Comparison of ENCODE assay signal across 1 cellular context in genomic region chr17:79009397-79010303, GRCh38.
A peak's percentile ranks its signal among the peaks of the same experiment; 100 is the strongest.
TF ChIP-seq lines count a peak whose summit lies in the region.

Gene CANT1, minus strand, starts transcription at chr17:79009764. Its CDS starts 12,142 bp downstream, at chr17:78997622.

TF ChIP-seq in K562, 482 proteins besides CTCF, POLR2A, EP300 and RAD21 (continued from another document):
- TF ChIP-seq, protein P1, sequence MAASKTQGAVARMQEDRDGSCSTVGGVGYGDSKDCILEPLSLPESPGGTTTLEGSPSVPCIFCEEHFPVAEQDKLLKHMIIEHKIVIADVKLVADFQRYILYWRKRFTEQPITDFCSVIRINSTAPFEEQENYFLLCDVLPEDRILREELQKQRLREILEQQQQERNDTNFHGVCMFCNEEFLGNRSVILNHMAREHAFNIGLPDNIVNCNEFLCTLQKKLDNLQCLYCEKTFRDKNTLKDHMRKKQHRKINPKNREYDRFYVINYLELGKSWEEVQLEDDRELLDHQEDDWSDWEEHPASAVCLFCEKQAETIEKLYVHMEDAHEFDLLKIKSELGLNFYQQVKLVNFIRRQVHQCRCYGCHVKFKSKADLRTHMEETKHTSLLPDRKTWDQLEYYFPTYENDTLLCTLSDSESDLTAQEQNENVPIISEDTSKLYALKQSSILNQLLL (CRISPR knock-in tag; IDR thresholded peaks at IDR 0.05; ENCODE audit: borderline replicate concordance) = no peak
- TF ChIP-seq ELK3 (CRISPR knock-in tag; IDR thresholded peaks at IDR 0.05) (no peak), BHLHE40 (IDR thresholded peaks at IDR 0.05; ENCODE audit: low read length) (no peak), CREB5 (CRISPR knock-in tag; IDR thresholded peaks at IDR 0.05) (no peak), NKRF (IDR thresholded peaks at IDR 0.05; ENCODE audit: borderline replicate concordance) (no peak), ZEB2 (IDR thresholded peaks at IDR 0.05) (no peak), CC2D1A (IDR thresholded peaks at IDR 0.05) (no peak), NFIC (IDR thresholded peaks at IDR 0.05) (no peak), ZNF445 (CRISPR knock-in tag; IDR thresholded peaks at IDR 0.05; ENCODE audit: low read depth) (no peak), RHOXF2B (CRISPR knock-in tag; conservative IDR thresholded peaks at IDR 0.05) (peak; percentile 40; the same call in 1 of the 2 replicates), HCFC1 (IDR thresholded peaks at IDR 0.05; ENCODE audit: low read depth, low read length) (peak; percentile 90), CSDE1 (IDR thresholded peaks at IDR 0.05) (no peak), CBX5 (IDR thresholded peaks at IDR 0.05; ENCODE audit: borderline replicate concordance, low read depth) (no peak), ZNF282 (CRISPR knock-in tag; IDR thresholded peaks at IDR 0.05) (no peak)
- TF ChIP-seq, protein P2, sequence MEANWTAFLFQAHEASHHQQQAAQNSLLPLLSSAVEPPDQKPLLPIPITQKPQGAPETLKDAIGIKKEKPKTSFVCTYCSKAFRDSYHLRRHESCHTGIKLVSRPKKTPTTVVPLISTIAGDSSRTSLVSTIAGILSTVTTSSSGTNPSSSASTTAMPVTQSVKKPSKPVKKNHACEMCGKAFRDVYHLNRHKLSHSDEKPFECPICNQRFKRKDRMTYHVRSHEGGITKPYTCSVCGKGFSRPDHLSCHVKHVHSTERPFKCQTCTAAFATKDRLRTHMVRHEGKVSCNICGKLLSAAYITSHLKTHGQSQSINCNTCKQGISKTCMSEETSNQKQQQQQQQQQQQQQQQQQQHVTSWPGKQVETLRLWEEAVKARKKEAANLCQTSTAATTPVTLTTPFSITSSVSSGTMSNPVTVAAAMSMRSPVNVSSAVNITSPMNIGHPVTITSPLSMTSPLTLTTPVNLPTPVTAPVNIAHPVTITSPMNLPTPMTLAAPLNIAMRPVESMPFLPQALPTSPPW (CRISPR knock-in tag; IDR thresholded peaks at IDR 0.05) = peak; percentile 84
- TF ChIP-seq, protein P3, sequence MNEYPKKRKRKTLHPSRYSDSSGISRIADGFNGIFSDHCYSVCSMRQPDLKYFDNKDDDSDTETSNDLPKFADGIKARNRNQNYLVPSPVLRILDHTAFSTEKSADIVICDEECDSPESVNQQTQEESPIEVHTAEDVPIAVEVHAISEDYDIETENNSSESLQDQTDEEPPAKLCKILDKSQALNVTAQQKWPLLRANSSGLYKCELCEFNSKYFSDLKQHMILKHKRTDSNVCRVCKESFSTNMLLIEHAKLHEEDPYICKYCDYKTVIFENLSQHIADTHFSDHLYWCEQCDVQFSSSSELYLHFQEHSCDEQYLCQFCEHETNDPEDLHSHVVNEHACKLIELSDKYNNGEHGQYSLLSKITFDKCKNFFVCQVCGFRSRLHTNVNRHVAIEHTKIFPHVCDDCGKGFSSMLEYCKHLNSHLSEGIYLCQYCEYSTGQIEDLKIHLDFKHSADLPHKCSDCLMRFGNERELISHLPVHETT (CRISPR knock-in tag; conservative IDR thresholded peaks at IDR 0.05 in 1 of 2, IDR thresholded peaks at IDR 0.05 in 1 of 2) = peak in 1 of 2 experiments; percentile 74; a peak in 2 of 4 replicates
- TF ChIP-seq, protein P4, sequence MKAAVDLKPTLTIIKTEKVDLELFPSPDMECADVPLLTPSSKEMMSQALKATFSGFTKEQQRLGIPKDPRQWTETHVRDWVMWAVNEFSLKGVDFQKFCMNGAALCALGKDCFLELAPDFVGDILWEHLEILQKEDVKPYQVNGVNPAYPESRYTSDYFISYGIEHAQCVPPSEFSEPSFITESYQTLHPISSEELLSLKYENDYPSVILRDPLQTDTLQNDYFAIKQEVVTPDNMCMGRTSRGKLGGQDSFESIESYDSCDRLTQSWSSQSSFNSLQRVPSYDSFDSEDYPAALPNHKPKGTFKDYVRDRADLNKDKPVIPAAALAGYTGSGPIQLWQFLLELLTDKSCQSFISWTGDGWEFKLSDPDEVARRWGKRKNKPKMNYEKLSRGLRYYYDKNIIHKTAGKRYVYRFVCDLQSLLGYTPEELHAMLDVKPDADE (conservative IDR thresholded peaks at IDR 0.05; ENCODE audit: control insufficient read depth, low read depth, low read length) = peak; percentile 78
